Comparison of ENCODE assay signal across 8 cellular contexts in the genomic region with DNA sequence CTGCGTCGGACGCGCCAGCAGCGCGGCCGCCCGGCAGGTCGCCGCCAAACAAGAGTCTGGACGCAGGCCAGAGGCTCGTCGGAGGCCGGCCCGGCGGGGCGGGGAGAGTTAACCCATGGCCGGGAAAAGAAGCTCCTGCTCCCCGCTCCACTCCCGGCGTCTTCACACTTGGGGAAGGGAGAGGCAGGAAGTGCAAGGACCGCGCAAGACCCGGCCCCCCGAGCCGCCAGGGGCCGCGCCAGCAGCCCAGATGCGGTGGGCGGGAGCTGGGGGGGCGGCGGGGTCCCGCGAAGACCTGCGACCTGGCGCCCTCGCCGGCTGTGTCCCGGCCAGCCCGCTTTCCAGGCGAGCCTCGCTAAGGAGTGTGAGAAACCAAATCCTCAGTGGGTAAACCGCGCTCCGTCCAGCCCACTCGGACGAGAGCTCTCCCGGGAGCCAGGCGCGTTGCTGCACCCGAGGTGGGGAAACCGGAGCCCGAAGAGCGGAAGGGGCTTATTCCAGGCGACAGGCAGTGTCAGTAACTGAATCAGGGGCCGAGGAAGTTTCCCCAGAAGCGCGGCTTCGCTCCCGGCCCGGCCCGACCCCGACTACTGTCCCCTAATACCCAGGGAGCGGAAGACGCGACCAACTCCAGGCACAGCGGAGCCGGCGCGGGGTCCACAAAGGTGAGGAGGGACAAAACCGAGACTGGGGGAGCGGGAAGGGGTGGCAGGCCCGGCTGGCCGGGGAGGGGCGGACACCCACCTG. TPM values are rescaled to one million over a fixed set of nuclear protein-coding genes. Genes with fewer than 3 reads are reported as not detected.
A peak's percentile ranks its signal among the peaks of the same experiment; 100 is the strongest.
DNase-seq lines count a peak whose midpoint lies in the region; ATAC-seq, FAIRE-seq and TF ChIP-seq lines count a peak whose summit lies in the region.

No MANE protein-coding gene starts in this region.

- H3K27ac Mint-ChIP-seq in naive thymus-derived CD4-positive, alpha-beta T cell = no peak overlapping the region

- H3K4me3 Mint-ChIP-seq in naive thymus-derived CD4-positive, alpha-beta T cell = peak overlapping the region; percentile 75 to 88 (median 82)

- peak overlapping the region; percentile 53 for H3K9ac ChIP-seq in fibroblast of lung (ENCODE audit: insufficient read depth, low read length)

- ATAC-seq in HG02763 (IDR thresholded peaks at IDR 0.05; ENCODE audit: unreplicated experiment) = peak; percentile 6
- ATAC-seq in naive thymus-derived CD4-positive, alpha-beta T cell = peak; percentile 2

- peaks cover 10% of the 10 kb centered on the region for H3K4me1 ChIP-seq in fibroblast of lung (ENCODE audit: control insufficient read depth, extremely low read depth, insufficient read depth, low read length)
- H3K4me1 ChIP-seq in naive thymus-derived CD4-positive, alpha-beta T cell (ENCODE audit: control insufficient read depth in 2 of 2, insufficient read depth in 2 of 2, low read length in 2 of 2) = no peaks in the 10 kb centered on the region

- FAIRE-seq in H54 (lab: Jason Lieb, UNC) = no peak

- H4K20me1 ChIP-seq in fibroblast of lung (ENCODE audit: control insufficient read depth, extremely low read depth, insufficient read depth, low read length) = no peaks in the 10 kb centered on the region

- DNase-seq in GM06990 (ENCODE audit: extremely low read depth, insufficient read length) = no peak
- peak; percentile 45 to 57 for DNase-seq in fibroblast of lung (ENCODE audit: low read depth in 2 of 2)
- peak in 3 of 9 donors; percentile 1 to 17 (median 13) for DNase-seq in naive thymus-derived CD4-positive, alpha-beta T cell
- DNase-seq in OCI-M2 (lab: John Stamatoyannopoulos, UW; ENCODE audit: unreplicated experiment) = no peak
- DNase-seq in H54 (ENCODE audit: insufficient read length, low spot score) = no peak
- no peak for DNase-seq in putamen (ENCODE audit: low spot score)

- no peak for TF ChIP-seq POLR2A in H54 (IDR thresholded peaks at IDR 0.05; ENCODE audit: low read depth, low read length)

- CTCF ChIA-PET in naive thymus-derived CD4-positive, alpha-beta T cell (lab: Charles Lee) = no interaction called here

- H3K4me2 ChIP-seq in fibroblast of lung (ENCODE audit: extremely low read depth, insufficient read depth, low read length) = peak overlapping the region; percentile 48

- no peak overlapping the region for H3K27ac ChIP-seq in fibroblast of lung (ENCODE audit: insufficient read depth, low read length)
- H3K27ac ChIP-seq in naive thymus-derived CD4-positive, alpha-beta T cell (ENCODE audit: low read depth, low read length) = no peak overlapping the region

- H3K79me2 ChIP-seq in fibroblast of lung (ENCODE audit: control insufficient read depth, insufficient read depth, low read length) = no peaks in the 10 kb centered on the region

- H3K27me3 ChIP-seq in GM06990 (replicated peaks; ENCODE audit: control insufficient read depth, insufficient read depth, low read length) (no peaks in the 10 kb centered on the region; the same call in 1 of the 2 replicates), fibroblast of lung (ENCODE audit: control insufficient read depth, insufficient read depth, low read length) (peaks cover 3% of the 10 kb centered on the region)
- peaks cover 0 to 3% of the 10 kb centered on the region in 2 donors for H3K27me3 ChIP-seq in naive thymus-derived CD4-positive, alpha-beta T cell (ENCODE audit: control insufficient read depth in 2 of 2, insufficient read depth in 2 of 2, low read length in 2 of 2)

- H3K4me1 Mint-ChIP-seq in naive thymus-derived CD4-positive, alpha-beta T cell = peaks cover 8 to 16% (median 14%) of the 10 kb centered on the region in 7 donors

- H3K9me3 Mint-ChIP-seq in naive thymus-derived CD4-positive, alpha-beta T cell = peaks cover 0 to 14% (median 2%) of the 10 kb centered on the region in 11 donors

- H3K4me3 ChIP-seq in GM06990 (replicated peaks; ENCODE audit: low read depth, low read length) (peak overlapping the region; percentile 64), WI38 (ENCODE audit: low read depth, low read length) (peak overlapping the region; percentile 60), fibroblast of lung (replicated peaks in 1 of 4; ENCODE audit: control extremely low read depth in 1 of 4, insufficient read depth in 1 of 4, low read depth in 3 of 4, low read length in 4 of 4) (peak overlapping the region; percentile 59 to 69 (median 61))
- H3K4me3 ChIP-seq in naive thymus-derived CD4-positive, alpha-beta T cell (ENCODE audit: low read length) = peak overlapping the region; percentile 37

- H3K36me3 ChIP-seq in GM06990 (ENCODE audit: control insufficient read depth, insufficient read depth, low read length) (no peaks in the 10 kb centered on the region), fibroblast of lung (ENCODE audit: control insufficient read depth, insufficient read depth, low read length) (no peaks in the 10 kb centered on the region)
- no peaks in the 10 kb centered on the region for H3K36me3 ChIP-seq in naive thymus-derived CD4-positive, alpha-beta T cell (ENCODE audit: control insufficient read depth in 2 of 3, insufficient read depth in 3 of 3, low read length in 3 of 3)

- TF ChIP-seq CTCF in GM06990 (IDR thresholded peaks at IDR 0.05; ENCODE audit: insufficient read depth, low read length, poor library complexity, severe bottlenecking) = no peak
- TF ChIP-seq CTCF in WI38 (IDR thresholded peaks at IDR 0.05; ENCODE audit: low read depth, low read length) = no peak
- no peak for TF ChIP-seq CTCF in fibroblast of lung (conservative IDR thresholded peaks at IDR 0.05 in 1 of 2, IDR thresholded peaks at IDR 0.05 in 1 of 2; ENCODE audit: low read depth in 1 of 2, low read length in 2 of 2)

- POLR2A ChIA-PET in naive thymus-derived CD4-positive, alpha-beta T cell (lab: Charles Lee) = interaction anchor here (1.1 kb wide), 1 partner anchor 14 kb away, joined by 3 read pairs; no protein-coding TSS in a partner anchor

- H2AFZ ChIP-seq in fibroblast of lung (ENCODE audit: low read length) = peak overlapping the region; percentile 65

- intact Hi-C loops in naive thymus-derived CD4-positive, alpha-beta T cell (cut with micrococcal nuclease) = loop anchor here in 1 of 2 donors (1.0 kb wide), 1 partner anchor 49 kb away; no protein-coding TSS in a partner anchor

- peaks cover 0 to 7% (median 5%) of the 10 kb centered on the region in 5 donors for H3K36me3 Mint-ChIP-seq in naive thymus-derived CD4-positive, alpha-beta T cell

- no peaks in the 10 kb centered on the region for H3K9me3 ChIP-seq in fibroblast of lung (ENCODE audit: control insufficient read depth, insufficient read depth, low read depth, low read length)
- H3K9me3 ChIP-seq in naive thymus-derived CD4-positive, alpha-beta T cell (ENCODE audit: control insufficient read depth in 2 of 3, low read length in 3 of 3) = no peaks in the 10 kb centered on the region

- peaks cover 38 to 51% (median 47%) of the 10 kb centered on the region in 5 donors for H3K27me3 Mint-ChIP-seq in naive thymus-derived CD4-positive, alpha-beta T cell

RNA-seq across cellular contexts. Expression of a gene that starts 0.7 kb away (rescaled TPM):
- total RNA-seq in fibroblast of lung = 5.1 and 7.9 TPM in 2 replicates
- 1.8 and 7.9 TPM in 2 replicates for polyA plus RNA-seq in fibroblast of lung
- 2.2 and 14.0 TPM in 2 replicates for polyA plus RNA-seq in fibroblast of lung (2012)
- 4.9 and 14.5 TPM in 2 replicates for polyA minus RNA-seq in fibroblast of lung (ENCODE audit: low replicate concordance)
- total RNA-seq in naive thymus-derived CD4-positive, alpha-beta T cell = 1 to 10 TPM in 1 of 5 experiments, not detected in 4; 1.5 TPM
- not detected for polyA plus RNA-seq in naive thymus-derived CD4-positive, alpha-beta T cell

Comparison
In these comparisons a context has a peak if more than half of its experiments do, and no peak if none do; other contexts are left out.
1. DNase-seq: peak in fibroblast of lung (2 of 2); none in GM06990 (single experiment), OCI-M2 (single experiment), H54 (single experiment) and putamen (single experiment).
2. Peak in every context shown above with its lines, with median percentiles within 50 percentile points of each other: H3K4me3 ChIP-seq.